ENCODE assay signal across 1 cellular context in genomic region chr3:188126931-188127330, GRCh38.
TF ChIP-seq lines count a peak whose summit lies in the region.

No MANE protein-coding gene starts in this region.

TF ChIP-seq in GM23338, 12 proteins besides CTCF, POLR2A, EP300 and RAD21 (continued from another document):
- TF ChIP-seq, protein P1, sequence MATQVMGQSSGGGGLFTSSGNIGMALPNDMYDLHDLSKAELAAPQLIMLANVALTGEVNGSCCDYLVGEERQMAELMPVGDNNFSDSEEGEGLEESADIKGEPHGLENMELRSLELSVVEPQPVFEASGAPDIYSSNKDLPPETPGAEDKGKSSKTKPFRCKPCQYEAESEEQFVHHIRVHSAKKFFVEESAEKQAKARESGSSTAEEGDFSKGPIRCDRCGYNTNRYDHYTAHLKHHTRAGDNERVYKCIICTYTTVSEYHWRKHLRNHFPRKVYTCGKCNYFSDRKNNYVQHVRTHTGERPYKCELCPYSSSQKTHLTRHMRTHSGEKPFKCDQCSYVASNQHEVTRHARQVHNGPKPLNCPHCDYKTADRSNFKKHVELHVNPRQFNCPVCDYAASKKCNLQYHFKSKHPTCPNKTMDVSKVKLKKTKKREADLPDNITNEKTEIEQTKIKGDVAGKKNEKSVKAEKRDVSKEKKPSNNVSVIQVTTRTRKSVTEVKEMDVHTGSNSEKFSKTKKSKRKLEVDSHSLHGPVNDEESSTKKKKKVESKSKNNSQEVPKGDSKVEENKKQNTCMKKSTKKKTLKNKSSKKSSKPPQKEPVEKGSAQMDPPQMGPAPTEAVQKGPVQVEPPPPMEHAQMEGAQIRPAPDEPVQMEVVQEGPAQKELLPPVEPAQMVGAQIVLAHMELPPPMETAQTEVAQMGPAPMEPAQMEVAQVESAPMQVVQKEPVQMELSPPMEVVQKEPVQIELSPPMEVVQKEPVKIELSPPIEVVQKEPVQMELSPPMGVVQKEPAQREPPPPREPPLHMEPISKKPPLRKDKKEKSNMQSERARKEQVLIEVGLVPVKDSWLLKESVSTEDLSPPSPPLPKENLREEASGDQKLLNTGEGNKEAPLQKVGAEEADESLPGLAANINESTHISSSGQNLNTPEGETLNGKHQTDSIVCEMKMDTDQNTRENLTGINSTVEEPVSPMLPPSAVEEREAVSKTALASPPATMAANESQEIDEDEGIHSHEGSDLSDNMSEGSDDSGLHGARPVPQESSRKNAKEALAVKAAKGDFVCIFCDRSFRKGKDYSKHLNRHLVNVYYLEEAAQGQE (IDR thresholded peaks at IDR 0.05; ENCODE audit: unreplicated experiment), result no peak
- TF ChIP-seq ETS1 (IDR thresholded peaks at IDR 0.05) (no peak), EZH2phosphoT487 (IDR thresholded peaks at IDR 0.05; ENCODE audit: unreplicated experiment) (no peak), CREB1 (CRISPR knock-in tag; IDR thresholded peaks at IDR 0.05; ENCODE audit: low read depth) (no peak), POLR2AphosphoS5 (IDR thresholded peaks at IDR 0.05; ENCODE audit: low read depth) (no peak)
